ENCODE assay signal across 15 cellular contexts in the genomic region with DNA sequence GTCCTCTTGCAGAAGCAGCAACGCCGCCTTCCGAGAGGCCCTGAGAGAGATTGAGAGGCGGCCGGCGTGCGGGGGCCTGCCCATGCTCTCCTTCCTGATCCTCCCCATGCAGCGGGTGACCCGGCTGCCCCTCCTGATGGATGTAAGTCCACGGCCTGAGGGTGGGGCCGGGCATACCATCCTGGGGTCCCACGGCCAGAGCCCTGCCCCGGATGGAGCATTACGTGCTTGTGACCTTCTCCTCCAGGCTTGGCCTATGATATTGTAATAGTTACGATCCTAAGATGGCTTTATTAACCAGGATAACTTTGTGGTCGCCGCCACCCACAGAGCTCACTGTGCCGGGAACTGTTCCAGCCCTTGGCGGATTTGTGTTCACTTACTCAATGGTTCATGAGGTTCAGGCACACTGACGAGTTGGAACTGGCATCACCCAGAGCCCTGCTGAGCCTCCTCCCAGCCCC. TPM values are rescaled to one million over a fixed set of nuclear protein-coding genes. Genes with fewer than 3 reads are reported as not detected.
DNase-seq lines count a peak whose midpoint lies in the region; FAIRE-seq and TF ChIP-seq lines count a peak whose summit lies in the region.
"Had no signal": no experiment of that assay in that cellular context is flagged by ENCODE, and none has a peak within 500 bp of the region (broad histone marks: within the 10 kb centered on the region; RNA-seq: fewer than 3 reads in every experiment).

No MANE protein-coding gene starts in this region.

- no peak for FAIRE-seq in small intestine (lab: Jason Lieb, UNC)
- FAIRE-seq: colon had no signal

- POLR2A ChIA-PET in HEK293 (lab: Yijun Ruan, JAX), result no interaction called here

- H3K9me3 ChIP-seq in HEK293 (ENCODE audit: control insufficient read depth, insufficient read depth, low read depth, low read length) (no peaks in the 10 kb centered on the region), tibial nerve (no peaks in the 10 kb centered on the region), small intestine (ENCODE audit: control insufficient read depth, low read depth) (no peaks in the 10 kb centered on the region)
- H3K9me3 ChIP-seq: sigmoid colon, vagina had no signal

- TF ChIP-seq CTCF in HEK293 (tag by site-specific recombination; IDR thresholded peaks at IDR 0.05) (no peak), foreskin fibroblast (IDR thresholded peaks at IDR 0.05; ENCODE audit: low read depth, low read length) (no peak), tibial nerve (IDR thresholded peaks at IDR 0.05) (no peak)

- TF ChIP-seq EP300 in tibial nerve (IDR thresholded peaks at IDR 0.05), result peak in 1 of 2 donors; percentile 26

- no peaks in the 10 kb centered on the region for H3K4me1 ChIP-seq in HEK293 (ENCODE audit: control insufficient read depth, insufficient read depth, low read length)
- peaks cover 0 to 58% (median 32%) of the 10 kb centered on the region in 4 donors for H3K4me1 ChIP-seq in tibial nerve
- H3K4me1 ChIP-seq in small intestine (ENCODE audit: control insufficient read depth in 2 of 2, insufficient read depth in 1 of 2, low read depth in 1 of 2, low read length in 1 of 2), result no peaks in the 10 kb centered on the region

- no peaks in the 10 kb centered on the region for H3K27me3 ChIP-seq in tibial nerve
- H3K27me3 ChIP-seq in small intestine (ENCODE audit: control insufficient read depth in 2 of 2, insufficient read depth in 2 of 2, low read length in 2 of 2), result no peaks in the 10 kb centered on the region
- H3K27me3 ChIP-seq: vagina had no signal

- DNase-seq in amniotic epithelial cell (ENCODE audit: low read depth), result peak; percentile 72
- DNase-seq in foreskin fibroblast, result peak; percentile 72 to 90
- DNase-seq in tibial nerve (ENCODE audit: low spot score in 2 of 2), result peak in 1 of 2 donors; percentile 29
- DNase-seq in activated naive CD4-positive, alpha-beta T cell treated with anti-CD3 and anti-CD28 coated beads, Interleukin-2, amount 50 U/mL, for 16 hours, result no peak
- no peak for DNase-seq in NOMO-1 (lab: John Stamatoyannopoulos, UW; ENCODE audit: unreplicated experiment in 2 of 2)
- no peak for DNase-seq in small intestine
- DNase-seq: activated CD4-positive, alpha-beta T cell treated with anti-CD3 and anti-CD28 coated beads for 1 hour; activated effector memory CD4-positive, alpha-beta T cell treated with Interleukin-2 at 50 U/mL for 16 hours; Kasumi-1; NCI-H446; SIG-M5; sigmoid colon had no signal

- no peak for TF ChIP-seq POLR2A in tibial nerve (IDR thresholded peaks at IDR 0.05)

- H3K36me3 ChIP-seq in HEK293 (ENCODE audit: control insufficient read depth in 2 of 2, insufficient read depth in 1 of 2, low read length in 2 of 2) (peaks cover 0 to 10% of the 10 kb centered on the region in 2 experiments; a peak in 1 of 3 replicates), tibial nerve (peaks cover 0 to 14% (median 0%) of the 10 kb centered on the region in 3 donors), small intestine (ENCODE audit: control insufficient read depth in 2 of 2, insufficient read depth in 2 of 2, low read length in 2 of 2) (peaks cover 0 to 7% of the 10 kb centered on the region in 2 donors)
- H3K36me3 ChIP-seq: sigmoid colon, vagina had no signal

- H3K27ac ChIP-seq in HEK293 (ENCODE audit: extremely low read depth, low read depth, low read length), result no peak overlapping the region
- H3K27ac ChIP-seq in tibial nerve, result peak overlapping the region; percentile 28 to 92 (median 64)
- H3K27ac ChIP-seq in small intestine (ENCODE audit: low read depth in 1 of 2, low read length in 1 of 2), result no peak overlapping the region
- H3K27ac ChIP-seq: sigmoid colon, vagina had no signal

- CTCF ChIA-PET in HEK293 (lab: Yijun Ruan, JAX), result interaction anchor here (0.5 to 1.3 kb wide), 3 partner anchors 11 to 327 kb away, joined by 3 to 4 read pairs (median 4); no protein-coding TSS in a partner anchor

- no peak overlapping the region for H3K4me3 ChIP-seq in HEK293 (ENCODE audit: low read depth, low read length)
- no peak overlapping the region for H3K4me3 ChIP-seq in foreskin fibroblast (ENCODE audit: low read depth in 1 of 2, low read length in 2 of 2)
- H3K4me3 ChIP-seq in tibial nerve, result no peak overlapping the region
- no peak overlapping the region for H3K4me3 ChIP-seq in small intestine (ENCODE audit: low read depth in 1 of 2, low read length in 2 of 2)
- H3K4me3 ChIP-seq: sigmoid colon, vagina had no signal

- WGBS in tibial nerve, 2 donors, result 24 to 40% methylated on average over 16 to 18 of the region's 20 CpGs
- 78 to 86% (median 82%) methylated on average over 20 of the region's 20 CpGs for WGBS in small intestine, 3 donors

TF ChIP-seq in HEK293, 187 proteins besides CTCF, POLR2A, EP300 and RAD21:
- 0 out of 2 replicates have a peak, but pooled peaks have one; percentile 16 for TF ChIP-seq ZNF341 (tag by site-specific recombination; IDR thresholded peaks at IDR 0.05; ENCODE audit: low read depth)
- TF ChIP-seq ZNF76 (tag by site-specific recombination; IDR thresholded peaks at IDR 0.05; ENCODE audit: borderline replicate concordance, low read depth), result no peak
- TF ChIP-seq ZIC2 (tag by site-specific recombination; IDR thresholded peaks at IDR 0.05), result peak; percentile 65
- no peak for TF ChIP-seq WT1 (tag by site-specific recombination; IDR thresholded peaks at IDR 0.05)
- no peak for TF ChIP-seq ZNF426 (tag by site-specific recombination; IDR thresholded peaks at IDR 0.05)
- TF ChIP-seq GLIS1 (tag by site-specific recombination; IDR thresholded peaks at IDR 0.05), result peak; percentile 68

RNA-seq across cellular contexts. Expression of a gene that starts 18.9 kb away (rescaled TPM):
- total RNA-seq in tibial nerve, result 10 to 100 TPM; 10.0 to 19.2 (median 17.1) TPM
- 100 to 1,000 TPM in 2 of 3 donors, 10 to 100 TPM in 1; 31.0 to 121 (median 117) TPM for polyA plus RNA-seq in small intestine

Comparison
In these comparisons a context has a peak if more than half of its experiments do, and no peak if none do; other contexts are left out.
1. H3K27ac ChIP-seq: peak in tibial nerve (4 of 4); none in HEK293 (single experiment) and small intestine (0 of 2).
2. DNase-seq: peak in amniotic epithelial cell (single experiment) and foreskin fibroblast (2 of 2); none in activated naive CD4-positive, alpha-beta T cell treated with anti-CD3 and anti-CD28 coated beads, Interleukin-2, amount 50 U/mL, for 16 hours (single experiment), NOMO-1 (0 of 2) and small intestine (single experiment).